ENCODE assay signal across 36 cellular contexts in the genomic region with DNA sequence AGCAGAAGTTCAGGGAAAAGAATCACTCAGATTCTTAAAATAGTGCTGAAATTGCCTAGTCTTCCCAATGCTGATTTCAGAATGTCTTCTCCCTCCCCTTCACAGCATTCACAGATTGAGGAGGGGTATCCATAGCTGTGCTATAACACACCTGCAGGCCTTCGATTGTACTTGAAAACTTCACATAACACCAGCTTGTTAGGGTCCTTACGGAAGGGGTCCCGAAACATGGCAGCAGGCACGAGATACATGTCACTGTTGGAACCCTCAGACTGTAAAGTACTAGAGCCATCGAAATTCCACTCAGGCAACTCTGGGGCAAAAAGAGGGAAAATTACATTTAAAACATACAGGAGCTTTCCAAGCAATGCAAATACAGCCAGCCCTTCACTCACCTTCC. TPM values are rescaled to one million over a fixed set of nuclear protein-coding genes. Genes with fewer than 3 reads are reported as not detected.
DNase-seq lines count a peak whose midpoint lies in the region; ATAC-seq, FAIRE-seq and TF ChIP-seq lines count a peak whose summit lies in the region.
"Had no signal": no experiment of that assay in that cellular context is flagged by ENCODE, and none has a peak within 500 bp of the region (broad histone marks: within the 10 kb centered on the region; RNA-seq: fewer than 3 reads in every experiment).

No MANE protein-coding gene starts in this region.

- H3K36me3 ChIP-seq in left ventricle myocardium inferior (peaks cover 68% of the 10 kb centered on the region), HepG2 (replicated peaks in 1 of 2; ENCODE audit: control insufficient read depth in 1 of 2, insufficient read depth in 2 of 2, low read length in 2 of 2) (peaks cover 29 to 62% of the 10 kb centered on the region in 2 experiments), skeletal muscle tissue (ENCODE audit: control insufficient read depth in 3 of 3, insufficient read depth in 3 of 3, low read length in 3 of 3) (peaks cover 67 to 76% (median 70%) of the 10 kb centered on the region in 3 donors), GM23338 (ENCODE audit: insufficient read depth) (peaks cover 70% of the 10 kb centered on the region)

- H3K27me3 Mint-ChIP-seq in GM23338 (ENCODE audit: insufficient read depth, low read depth, poor library complexity) = peaks cover 14% of the 10 kb centered on the region
- H3K27me3 Mint-ChIP-seq in activated CD4-positive, alpha-beta memory T cell treated with anti-CD3 and anti-CD28 coated beads, Interleukin-2, amount 10 ng/mL, durations not matched to agents 7 days and 5 days = peaks cover 14% of the 10 kb centered on the region

- H3K4me1 ChIP-seq in left ventricle myocardium inferior = peaks cover 93% of the 10 kb centered on the region
- H3K4me1 ChIP-seq in HepG2 (ENCODE audit: insufficient read depth, low read length) = peaks cover 51% of the 10 kb centered on the region
- peaks cover 19 to 42% (median 25%) of the 10 kb centered on the region in 3 donors for H3K4me1 ChIP-seq in skeletal muscle tissue (ENCODE audit: control insufficient read depth in 3 of 3, insufficient read depth in 3 of 3, low read length in 3 of 3)
- peaks cover 14% of the 10 kb centered on the region; the same call in 1 of the 2 replicates for H3K4me1 ChIP-seq in GM23338 (ENCODE audit: insufficient read depth)

- no peak for ATAC-seq in HepG2
- ATAC-seq in HG03135 (IDR thresholded peaks at IDR 0.05; ENCODE audit: unreplicated experiment) = no peak
- no peak for ATAC-seq in GM23338
- ATAC-seq: activated naive CD8-positive, alpha-beta T cell treated with anti-CD3 and anti-CD28 coated beads, Interleukin-2, amount 50 U/mL, for 24 hours; naive thymus-derived CD4-positive, alpha-beta T cell; Panc1 had no signal

- in situ Hi-C loops in HepG2 (cut with HindIII; ENCODE audit: extremely low pct_ligation_motif_present, low pct_unique_long_range_greater_than_20kb) = no loop called here

- H3K9me3 Mint-ChIP-seq in GM23338 = no peaks in the 10 kb centered on the region; the same call in 2 of the 3 replicates
- H3K9me3 Mint-ChIP-seq in activated CD4-positive, alpha-beta memory T cell treated with anti-CD3 and anti-CD28 coated beads, Interleukin-2, amount 10 ng/mL, durations not matched to agents 7 days and 5 days = no peaks in the 10 kb centered on the region
- H3K9me3 Mint-ChIP-seq: activated CD4-positive, alpha-beta memory T cell treated with anti-CD3 and anti-CD28 coated beads for 36 hours; activated naive CD8-positive, alpha-beta T cell treated with anti-CD3 and anti-CD28 coated beads, Interleukin-2, amount 50 U/mL, for 24 hours; mesothelial cell of epicardium; stimulated activated naive CD8-positive, alpha-beta T cell treated with anti-CD3 and anti-CD28 coated beads, Interleukin-15, Interleukin-2, amounts not matched to agents 100 ng/mL and 50 ng/mL, for 24 hours had no signal

- H3K79me2 ChIP-seq in HepG2 (ENCODE audit: insufficient read depth, low read length) = peaks cover 50% of the 10 kb centered on the region
- H3K79me2 ChIP-seq in GM23338 (replicated peaks; ENCODE audit: insufficient read depth) = peaks cover 66% of the 10 kb centered on the region

- H3K36me3 Mint-ChIP-seq in GM23338 (ENCODE audit: low read depth) = peaks cover 89% of the 10 kb centered on the region
- peaks cover 88% of the 10 kb centered on the region for H3K36me3 Mint-ChIP-seq in activated CD4-positive, alpha-beta memory T cell treated with anti-CD3 and anti-CD28 coated beads, Interleukin-2, amount 10 ng/mL, durations not matched to agents 7 days and 5 days (ENCODE audit: low read depth)

- peaks cover 79% of the 10 kb centered on the region for H4K20me1 ChIP-seq in HepG2 (ENCODE audit: insufficient read depth, low read length)
- peaks cover 66% of the 10 kb centered on the region for H4K20me1 ChIP-seq in GM23338 (replicated peaks; ENCODE audit: insufficient read depth)

- H2AFZ ChIP-seq in HepG2 (ENCODE audit: low read length) (no peak overlapping the region), GM23338 (no peak overlapping the region)

- 97% methylated on average over 5 of the region's 5 CpGs for WGBS in HepG2 (ENCODE audit: low lambda C conversion rate)

- no peaks in the 10 kb centered on the region for H3K9me2 ChIP-seq in GM23338 (ENCODE audit: insufficient read depth)

- FAIRE-seq in HepG2 (lab: Jason Lieb, UNC) = no peak
- FAIRE-seq: G401.6, keratinocyte, small intestine had no signal

- no peak overlapping the region for H3K4me3 Mint-ChIP-seq in GM23338
- no peak overlapping the region for H3K4me3 Mint-ChIP-seq in activated CD4-positive, alpha-beta memory T cell treated with anti-CD3 and anti-CD28 coated beads, Interleukin-2, amount 10 ng/mL, durations not matched to agents 7 days and 5 days
- H3K4me3 Mint-ChIP-seq: activated CD4-positive, alpha-beta memory T cell treated with anti-CD3 and anti-CD28 coated beads for 36 hours; activated naive CD8-positive, alpha-beta T cell treated with anti-CD3 and anti-CD28 coated beads, Interleukin-2, amount 50 U/mL, for 24 hours; mesothelial cell of epicardium; naive thymus-derived CD4-positive, alpha-beta T cell; stimulated activated naive CD8-positive, alpha-beta T cell treated with anti-CD3 and anti-CD28 coated beads, Interleukin-15, Interleukin-2, amounts not matched to agents 100 ng/mL and 50 ng/mL, for 24 hours had no signal

- H3K4me3 ChIP-seq in left ventricle myocardium inferior = peak overlapping the region; percentile 96
- H3K4me3 ChIP-seq in HepG2 (replicated peaks in 1 of 3; ENCODE audit: insufficient read depth in 1 of 3, low read depth in 2 of 3, low read length in 3 of 3) = no peak overlapping the region
- H3K4me3 ChIP-seq in skeletal muscle tissue (ENCODE audit: low read length in 3 of 3) = no peak overlapping the region
- H3K4me3 ChIP-seq in GM23338 = no peak overlapping the region

- POLR2A ChIA-PET in HepG2 (lab: Yijun Ruan, JAX) = no interaction called here
- POLR2A ChIA-PET in activated CD4-positive, alpha-beta memory T cell treated with anti-CD3 and anti-CD28 coated beads, Interleukin-2, amount 10 ng/mL, durations not matched to agents 7 days and 5 days (lab: Charles Lee) = no interaction called here

- no peak for TF ChIP-seq RAD21 in HepG2 (CRISPR knock-in tag; IDR thresholded peaks at IDR 0.05)

- intact Hi-C loops in left ventricle myocardium inferior (cut with micrococcal nuclease) (no loop called here), cardiac septum (cut with DNase I) (no loop called here), HepG2 (cut with micrococcal nuclease; ENCODE audit: unreplicated experiment) (no loop called here)

- H3F3A ChIP-seq in GM23338 (replicated peaks; ENCODE audit: low read depth) = peaks cover 41% of the 10 kb centered on the region

- H3K4me1 Mint-ChIP-seq in GM23338 = peaks cover 10% of the 10 kb centered on the region; the same call in 2 of the 3 replicates
- peaks cover 27% of the 10 kb centered on the region for H3K4me1 Mint-ChIP-seq in activated CD4-positive, alpha-beta memory T cell treated with anti-CD3 and anti-CD28 coated beads, Interleukin-2, amount 10 ng/mL, durations not matched to agents 7 days and 5 days

- no TSS peak for BruUV-seq in HepG2 (replicated peaks; lab: Mats Ljungman, UMichigan)

- H3K9me3 ChIP-seq in left ventricle myocardium inferior (replicated peaks) (no peaks in the 10 kb centered on the region), HepG2 (ENCODE audit: low read length) (no peaks in the 10 kb centered on the region), skeletal muscle tissue (ENCODE audit: control insufficient read depth in 3 of 3, low read length in 3 of 3) (no peaks in the 10 kb centered on the region)
- H3K9me3 ChIP-seq: transverse colon had no signal

- peak overlapping the region; percentile 97 for H3K27ac ChIP-seq in left ventricle myocardium inferior (replicated peaks)
- no peak overlapping the region for H3K27ac ChIP-seq in HepG2 (ENCODE audit: extremely low read length, insufficient read depth, low read length)
- H3K27ac ChIP-seq in skeletal muscle tissue (ENCODE audit: low read depth, low read length) = peak overlapping the region; percentile 7
- no peak overlapping the region for H3K27ac ChIP-seq in GM23338 (ENCODE audit: low read depth)
- H3K27ac ChIP-seq: C4-2B, epithelial cell of prostate had no signal

- no peak overlapping the region for H3K27ac Mint-ChIP-seq in GM23338
- H3K27ac Mint-ChIP-seq in activated CD4-positive, alpha-beta memory T cell treated with anti-CD3 and anti-CD28 coated beads, Interleukin-2, amount 10 ng/mL, durations not matched to agents 7 days and 5 days = no peak overlapping the region
- H3K27ac Mint-ChIP-seq: activated CD4-positive, alpha-beta memory T cell treated with anti-CD3 and anti-CD28 coated beads for 36 hours; activated naive CD8-positive, alpha-beta T cell treated with anti-CD3 and anti-CD28 coated beads, Interleukin-2, amount 50 U/mL, for 24 hours; mesothelial cell of epicardium; stimulated activated naive CD8-positive, alpha-beta T cell treated with anti-CD3 and anti-CD28 coated beads, Interleukin-15, Interleukin-2, amounts not matched to agents 100 ng/mL and 50 ng/mL, for 24 hours had no signal

- TF ChIP-seq POLR2A in HepG2 (IDR thresholded peaks at IDR 0.05; ENCODE audit: insufficient read depth in 1 of 2, low read depth in 2 of 2, low read length in 2 of 2) = no peak

- H3K4me2 ChIP-seq in HepG2 (ENCODE audit: low read depth, low read length) = peak overlapping the region; percentile 21; the same call in 1 of the 2 replicates
- H3K4me2 ChIP-seq in GM23338 = no peak overlapping the region

- H3K9ac ChIP-seq in HepG2 (ENCODE audit: insufficient read depth, low read depth, low read length) (no peak overlapping the region), skeletal muscle tissue (ENCODE audit: low read depth in 1 of 3, low read length in 3 of 3) (no peak overlapping the region)

- H3K27me3 ChIP-seq in left ventricle myocardium inferior (ENCODE audit: low read depth) = no peaks in the 10 kb centered on the region
- H3K27me3 ChIP-seq in HepG2 (ENCODE audit: control insufficient read depth in 1 of 2, insufficient read depth in 2 of 2, low read length in 2 of 2) = no peaks in the 10 kb centered on the region; a peak in 1 of 5 replicates
- H3K27me3 ChIP-seq in skeletal muscle tissue (ENCODE audit: control insufficient read depth in 3 of 3, insufficient read depth in 3 of 3, low read length in 3 of 3) = no peaks in the 10 kb centered on the region
- no peaks in the 10 kb centered on the region for H3K27me3 ChIP-seq in GM23338 (ENCODE audit: insufficient read depth)
- H3K27me3 ChIP-seq: transverse colon had no signal

- TF ChIP-seq CTCF in left ventricle myocardium inferior (IDR thresholded peaks at IDR 0.05; ENCODE audit: borderline replicate concordance) (no peak), HepG2 (CRISPR knock-in tag; IDR thresholded peaks at IDR 0.05) (no peak), GM23338 (conservative IDR thresholded peaks at IDR 0.05; ENCODE audit: low read depth in 2 of 2) (no peak)

- CTCF ChIA-PET in HepG2 (lab: Yijun Ruan, JAX; ENCODE audit: low intra/inter-chr PET ratio, low total read pairs) = no interaction called here
- CTCF ChIA-PET in activated CD4-positive, alpha-beta memory T cell treated with anti-CD3 and anti-CD28 coated beads, Interleukin-2, amount 10 ng/mL, durations not matched to agents 7 days and 5 days (lab: Charles Lee) = interaction anchor here (1.2 to 14.1 kb wide), 3 partner anchors 244 to 303 kb away, joined by 3 to 261 read pairs (median 7); no protein-coding TSS in a partner anchor

- no peak for DNase-seq in left ventricle myocardium inferior
- no peak for DNase-seq in cardiac septum (ENCODE audit: low spot score)
- no peak for DNase-seq in HepG2 (ENCODE audit: low spot score)
- no peak for DNase-seq in NCI-H446 (lab: John Stamatoyannopoulos, UW)
- DNase-seq in GM23338 (ENCODE audit: low spot score) = no peak
- no peak for DNase-seq in activated CD4-positive, alpha-beta memory T cell treated with anti-CD3 and anti-CD28 coated beads, Interleukin-2, amount 10 ng/mL, durations not matched to agents 7 days and 5 days
- DNase-seq: 8988T; activated CD4-positive, alpha-beta memory T cell treated with anti-CD3 and anti-CD28 coated beads for 36 hours; activated CD4-positive, alpha-beta T cell treated with anti-CD3 and anti-CD28 coated beads for 1 hour; activated CD8-positive, alpha-beta memory T cell treated with anti-CD3 and anti-CD28 coated beads, Interleukin-2, amount 50 U/mL, for 4 hours; activated naive CD4-positive, alpha-beta T cell; activated naive CD8-positive, alpha-beta T cell treated with anti-CD3 and anti-CD28 coated beads, Interleukin-2, amount 50 U/mL, for 24 hours; glutamatergic neuron; Karpas-422; naive thymus-derived CD4-positive, alpha-beta T cell; NCI-H2107; NCI-H345; NCI-H748 treated with DMSO at 0.1 percent for 48 hours; retina; Right ventricle myocardium superior; small intestine; stimulated activated CD4-positive, alpha-beta T cell treated with anti-CD3 and anti-CD28 coated beads, Interleukin-1b, Interleukin-23, amount 100 ng/mL, for 48 hours; transverse colon had no signal

- TF ChIP-seq EP300 in HepG2 (IDR thresholded peaks at IDR 0.05; ENCODE audit: low read depth in 2 of 2, low read length in 2 of 2) (no peak), HepG2 (CRISPR knock-in tag; IDR thresholded peaks at IDR 0.05; ENCODE audit: borderline replicate concordance) (no peak)

RNA-seq across cellular contexts. Expression of gene GLUL, which starts 4.6 kb away (rescaled TPM):
- total RNA-seq in left ventricle myocardium inferior (368 TPM), cardiac septum (231 TPM), HepG2 (2016; rRNA removed; fragmentation: Illumina TruSeq; extraction: Trizol) (827 and 909 TPM in 2 replicates), skeletal muscle tissue (435 TPM)
- total RNA-seq in HepG2 (2016; cell fraction: cytosol; rRNA removed; fragmentation: Illumina TruSeq; extraction: Trizol; ENCODE audit: low read depth) = 302 and 314 TPM in 2 replicates
- 827 and 907 TPM in 2 replicates for total RNA-seq in HepG2 (2016; cell fraction: insoluble cytoplasmic fraction; rRNA removed; fragmentation: Illumina TruSeq; extraction: Trizol)
- 525 and 530 TPM in 2 replicates for total RNA-seq in HepG2 (2016; cell fraction: membrane; rRNA removed; fragmentation: Illumina TruSeq; extraction: Trizol)
- 383 and 412 TPM in 2 replicates for total RNA-seq in HepG2 (2016; cell fraction: nucleus; rRNA removed; fragmentation: Illumina TruSeq; extraction: Trizol)
- polyA plus RNA-seq in HepG2 (2011; rRNA removed) (423 and 501 TPM in 2 replicates), GM23338 (2016; fragmentation: Nextera tagmentation; extraction: Ambion mirVana) (240 and 254 TPM in 2 replicates)
- polyA plus RNA-seq in HepG2 (2011; cell fraction: cytosol; rRNA removed) = 374 and 406 TPM in 2 replicates
- 417 and 464 TPM in 2 replicates for polyA plus RNA-seq in HepG2 (2011; cell fraction: nucleus; rRNA removed)
- polyA plus RNA-seq in HepG2 (2012) = 601 and 740 TPM in 2 replicates
- 207 and 236 TPM in 2 replicates for polyA plus RNA-seq in HepG2 (2016; cell fraction: cytosol; fragmentation: Illumina TruSeq; extraction: Trizol; ENCODE audit: low read depth)
- 748 and 770 TPM in 2 replicates for polyA plus RNA-seq in HepG2 (2016; cell fraction: insoluble cytoplasmic fraction; fragmentation: Illumina TruSeq; extraction: Trizol; ENCODE audit: low read depth)
- polyA plus RNA-seq in HepG2 (2016; cell fraction: membrane; fragmentation: Illumina TruSeq; extraction: Trizol; ENCODE audit: low read depth) = 234 and 236 TPM in 2 replicates
- polyA plus RNA-seq in HepG2 (2016; cell fraction: nucleus; fragmentation: Illumina TruSeq; extraction: Trizol; ENCODE audit: insufficient read depth, low read depth) = 513 and 558 TPM in 2 replicates
- 21.3 and 447 TPM in 2 replicates for polyA minus RNA-seq in HepG2 (2011; rRNA and poly(A)+ RNA removed; ENCODE audit: low replicate concordance)
- 472 and 515 TPM in 2 replicates for polyA minus RNA-seq in HepG2 (2011; cell fraction: cytosol; rRNA and poly(A)+ RNA removed)
- polyA minus RNA-seq in HepG2 (2011; cell fraction: nucleus; rRNA and poly(A)+ RNA removed) = 168 and 231 TPM in 2 replicates
- 356 and 359 TPM in 2 replicates for total RNA-seq in GM23338 (2014; rRNA removed; shearing (Covaris generic))
- 100 to 1,000 TPM; 227 to 228 TPM for total RNA-seq in activated CD4-positive, alpha-beta memory T cell treated with anti-CD3 and anti-CD28 coated beads, Interleukin-2, amount 10 ng/mL, durations not matched to agents 7 days and 5 days

RNA-seq across cellular contexts. Expression of gene TEDDM1, which starts 13.5 kb away (rescaled TPM):
- total RNA-seq in left ventricle myocardium inferior = not detected
- total RNA-seq in cardiac septum = not detected
- total RNA-seq in HepG2 (2016; rRNA removed; fragmentation: Illumina TruSeq; extraction: Trizol) = not detected in 2 replicates
- not detected in 2 replicates for total RNA-seq in HepG2 (2016; cell fraction: cytosol; rRNA removed; fragmentation: Illumina TruSeq; extraction: Trizol; ENCODE audit: low read depth)
- total RNA-seq in HepG2 (2016; cell fraction: insoluble cytoplasmic fraction; rRNA removed; fragmentation: Illumina TruSeq; extraction: Trizol) = not detected in 2 replicates
- total RNA-seq in HepG2 (2016; cell fraction: membrane; rRNA removed; fragmentation: Illumina TruSeq; extraction: Trizol) = not detected in 2 replicates
- not detected in 2 replicates for total RNA-seq in HepG2 (2016; cell fraction: nucleus; rRNA removed; fragmentation: Illumina TruSeq; extraction: Trizol)
- not detected in 2 replicates for polyA plus RNA-seq in HepG2 (2011; rRNA removed)
- not detected in 2 replicates for polyA plus RNA-seq in HepG2 (2011; cell fraction: cytosol; rRNA removed)
- not detected in 2 replicates for polyA plus RNA-seq in HepG2 (2011; cell fraction: nucleus; rRNA removed)
- polyA plus RNA-seq in HepG2 (2012) = not detected in 2 replicates
- not detected in 2 replicates for polyA plus RNA-seq in HepG2 (2016; cell fraction: cytosol; fragmentation: Illumina TruSeq; extraction: Trizol; ENCODE audit: low read depth)
- not detected in 2 replicates for polyA plus RNA-seq in HepG2 (2016; cell fraction: insoluble cytoplasmic fraction; fragmentation: Illumina TruSeq; extraction: Trizol; ENCODE audit: low read depth)
- polyA plus RNA-seq in HepG2 (2016; cell fraction: membrane; fragmentation: Illumina TruSeq; extraction: Trizol; ENCODE audit: low read depth) = not detected in 2 replicates
- polyA plus RNA-seq in HepG2 (2016; cell fraction: nucleus; fragmentation: Illumina TruSeq; extraction: Trizol; ENCODE audit: insufficient read depth, low read depth) = not detected in 2 replicates
- not detected in 2 replicates for polyA minus RNA-seq in HepG2 (2011; rRNA and poly(A)+ RNA removed; ENCODE audit: low replicate concordance)
- not detected in 2 replicates for polyA minus RNA-seq in HepG2 (2011; cell fraction: cytosol; rRNA and poly(A)+ RNA removed)
- polyA minus RNA-seq in HepG2 (2011; cell fraction: nucleus; rRNA and poly(A)+ RNA removed) = not detected in 2 replicates
- total RNA-seq in skeletal muscle tissue = not detected
- not detected in 2 replicates for total RNA-seq in GM23338 (2014; rRNA removed; shearing (Covaris generic))
- polyA plus RNA-seq in GM23338 (2016; fragmentation: Nextera tagmentation; extraction: Ambion mirVana) = not detected in 2 replicates
- not detected for total RNA-seq in activated CD4-positive, alpha-beta memory T cell treated with anti-CD3 and anti-CD28 coated beads, Interleukin-2, amount 10 ng/mL, durations not matched to agents 7 days and 5 days
- total RNA-seq: activated CD4-positive, alpha-beta memory T cell treated with anti-CD3 and anti-CD28 coated beads for 36 hours; cerebellum; liver; mesothelial cell of epicardium; naive thymus-derived CD4-positive, alpha-beta T cell; osteocyte; Right ventricle myocardium superior; T-helper 2 cell treated with Interferon-gamma antibody and Interleukin-4, amounts not matched to agents 100 ng/mL and 5 ng/mL, for 36 hours; transverse colon had no signal
- polyA plus RNA-seq: keratinocyte, small intestine had no signal

Comparison
In these comparisons a context has a peak if more than half of its experiments do, and no peak if none do; other contexts are left out.
1. H3K27ac ChIP-seq: peak in left ventricle myocardium inferior (single experiment) and skeletal muscle tissue (single experiment); none in HepG2 (single experiment) and GM23338 (single experiment).